In the genomic region with DNA sequence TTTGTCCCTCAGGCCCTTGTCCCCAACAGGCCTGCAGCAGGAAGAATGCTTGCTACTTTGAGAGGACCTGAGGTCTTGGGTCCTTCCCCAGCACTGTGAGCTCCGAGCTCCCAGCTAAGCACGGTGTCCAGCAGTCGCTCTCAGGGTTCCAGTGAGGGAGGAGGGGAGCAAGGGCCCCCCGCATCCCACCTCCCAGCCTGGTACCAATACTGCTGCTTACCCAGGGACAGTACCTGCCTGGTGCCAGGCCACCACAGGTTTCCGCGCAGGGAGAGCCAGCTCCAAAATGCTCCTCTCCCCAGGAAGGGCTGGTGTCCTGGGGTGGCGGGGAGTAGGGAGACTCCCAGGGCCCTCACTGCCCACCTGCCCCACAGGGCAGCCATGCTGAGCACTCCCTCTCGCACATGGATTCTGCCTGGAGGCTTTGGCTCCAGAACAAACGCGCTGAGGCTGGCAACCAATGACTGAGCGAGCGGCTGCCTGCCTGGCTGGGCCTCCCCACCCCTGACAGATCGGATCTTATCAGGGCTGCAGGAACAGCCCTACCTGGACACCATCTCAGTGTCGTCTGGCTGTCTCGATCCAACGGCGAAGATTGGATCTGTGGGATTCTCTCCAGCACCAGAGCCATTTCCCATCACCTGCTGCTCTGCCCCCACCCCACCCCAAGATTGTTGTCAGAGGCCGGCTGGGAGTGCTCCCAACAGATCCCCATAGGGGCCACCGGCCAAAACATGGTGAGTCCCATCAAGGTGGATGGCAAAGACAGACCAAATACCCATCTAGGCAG, we compare ENCODE assay signal across 16 cellular contexts. TPM values are rescaled to one million over a fixed set of nuclear protein-coding genes. Genes with fewer than 3 reads are reported as not detected.
A peak's percentile ranks its signal among the peaks of the same experiment; 100 is the strongest.
DNase-seq lines count a peak whose midpoint lies in the region; ATAC-seq and TF ChIP-seq lines count a peak whose summit lies in the region.
"Had no signal": no experiment of that assay in that cellular context is flagged by ENCODE, and none has a peak within 500 bp of the region (broad histone marks: within the 10 kb centered on the region; RNA-seq: fewer than 3 reads in every experiment).

No MANE protein-coding gene starts in this region.

- H3K36me3 ChIP-seq in mesodermal cell (ENCODE audit: control insufficient read depth, insufficient read depth, low read length) (peaks cover 63% of the 10 kb centered on the region), aorta (ENCODE audit: control insufficient read depth in 1 of 2, insufficient read depth in 2 of 2, low read length in 1 of 2) (no peaks in the 10 kb centered on the region), PC-3 (ENCODE audit: low read depth, low read length) (no peaks in the 10 kb centered on the region)
- H3K36me3 ChIP-seq: adrenal gland, lower lobe of right lung, neutrophil had no signal

- no peaks in the 10 kb centered on the region for H3K27me3 ChIP-seq in aorta (ENCODE audit: control insufficient read depth in 1 of 2, insufficient read depth in 2 of 2, low read length in 1 of 2)
- H3K27me3 ChIP-seq in PC-3 (ENCODE audit: low read length), result no peaks in the 10 kb centered on the region
- H3K27me3 ChIP-seq: adrenal gland had no signal

- H3F3A ChIP-seq in PC-3 (ENCODE audit: low read length, unreplicated experiment), result no peaks in the 10 kb centered on the region

- peak overlapping the region; percentile 1 for H3K27ac ChIP-seq in mesodermal cell (ENCODE audit: low read depth, low read length, severe bottlenecking)
- H3K27ac ChIP-seq in aorta (ENCODE audit: low read depth in 1 of 2, low read length in 2 of 2), result peak overlapping the region in 1 of 2 donors; percentile 2
- no peak overlapping the region for H3K27ac ChIP-seq in PC-3 (ENCODE audit: low read length)
- H3K27ac ChIP-seq: lower lobe of right lung, neutrophil had no signal

- BruUV-seq in PC-3 (replicated peaks; lab: Mats Ljungman, UMichigan), result no TSS peak

- H3K4me3 ChIP-seq in mesodermal cell (ENCODE audit: extremely low read depth, insufficient read depth, low read length, poor library complexity, severe bottlenecking), result peak overlapping the region; percentile 88
- no peak overlapping the region for H3K4me3 ChIP-seq in aorta (ENCODE audit: low read length in 2 of 2)
- H3K4me3 ChIP-seq in PC-3 (ENCODE audit: low read length), result no peak overlapping the region
- H3K4me3 ChIP-seq: adrenal gland had no signal

- H4K20me1 ChIP-seq in PC-3 (ENCODE audit: low read length), result no peaks in the 10 kb centered on the region

- no peak overlapping the region for H2AFZ ChIP-seq in PC-3 (ENCODE audit: low read length)

- H3K4me1 ChIP-seq in mesodermal cell (ENCODE audit: control insufficient read depth, insufficient read depth, low read length, poor library complexity, severe bottlenecking) (peaks cover 42% of the 10 kb centered on the region), aorta (ENCODE audit: control insufficient read depth in 1 of 2, insufficient read depth in 2 of 2, low read length in 2 of 2) (no peaks in the 10 kb centered on the region), PC-3 (ENCODE audit: insufficient read depth, low read length) (no peaks in the 10 kb centered on the region; the same call in 1 of the 2 replicates)

- H3K9me2 ChIP-seq in PC-3 (replicated peaks; ENCODE audit: low read length), result no peaks in the 10 kb centered on the region

- H3K9ac ChIP-seq in PC-3 (ENCODE audit: low read length), result no peak overlapping the region

- TF ChIP-seq CTCF in PC-3 (conservative IDR thresholded peaks at IDR 0.05; ENCODE audit: low read depth, low read length), result no peak

- intact Hi-C loops in aorta (cut with DNase I), result no loop called here
- intact Hi-C loops in PC-3 (cut with micrococcal nuclease), result no loop called here

- DNase-seq in activated effector memory CD4-positive, alpha-beta T cell treated with anti-CD3 and anti-CD28 coated beads, Interleukin-2, amount 50 U/mL, for 16 hours, result peak; percentile 45
- no peak for DNase-seq in activated effector memory CD4-positive, alpha-beta T cell treated with Interleukin-2 at 50 U/mL for 16 hours
- DNase-seq in aorta (peak; percentile 46 to 77), PC-3 (no peak)
- DNase-seq: 8988T; activated CD4-positive, alpha-beta T cell treated with anti-CD3 and anti-CD28 coated beads, Interleukin-2, amount 10 ng/mL, durations not matched to agents 24 days and 14 days; activated T-cell treated with anti-CD3 and anti-CD28 coated beads, Interleukin-2, amount 50 U/mL, for 4 hours; cortex of kidney; lower lobe of right lung; NCI-H1930; NCI-H526 treated with DMSO at 0.1 percent for 48 hours had no signal

- WGBS in mesodermal cell (ENCODE audit: insufficient coverage in 2 of 2), 2 experiments, result 84 to 90% methylated on average over 15 of the region's 19 CpGs
- 66 to 69% methylated on average over 19 of the region's 19 CpGs for WGBS in aorta, 2 donors

- no peak overlapping the region for H3K4me2 ChIP-seq in PC-3 (ENCODE audit: low read length)

- no peak for ATAC-seq in aorta (ENCODE audit: low FRiP score)
- ATAC-seq in PC-3, result no peak
- no peak for ATAC-seq in GM18907 (IDR thresholded peaks at IDR 0.05; ENCODE audit: unreplicated experiment)
- ATAC-seq: activated T-cell treated with anti-CD3 and anti-CD28 coated beads, Interleukin-2, amount 50 U/mL, for 4 hours; HCT116 had no signal

- CTCF ChIA-PET in PC-3 (lab: Charles Lee), result no interaction called here

- H3K9me3 ChIP-seq in mesodermal cell (ENCODE audit: control insufficient read depth, low read length) (no peaks in the 10 kb centered on the region), aorta (ENCODE audit: control insufficient read depth, low read length) (no peaks in the 10 kb centered on the region), PC-3 (ENCODE audit: low read length) (no peaks in the 10 kb centered on the region)
- H3K9me3 ChIP-seq: adrenal gland, lower lobe of right lung, neutrophil had no signal

- POLR2A ChIA-PET in PC-3 (lab: Charles Lee; ENCODE audit: unreplicated experiment), result no interaction called here

- no peaks in the 10 kb centered on the region for H3K79me2 ChIP-seq in PC-3 (ENCODE audit: low read length)

RNA-seq across cellular contexts. Expression of gene DOK4, which starts 2.4 kb away (rescaled TPM):
- 710 TPM for polyA plus RNA-seq in mesodermal cell (2013, experiment 1 of 2)
- polyA plus RNA-seq in mesodermal cell (2013, experiment 2 of 2), result 670 TPM
- total RNA-seq in aorta (10 to 100 TPM; 35.5 to 44.5 TPM), PC-3 (2014; rRNA removed) (4.1 and 4.9 TPM in 2 replicates)
- 10 to 100 TPM; 26.4 to 54.1 TPM for polyA plus RNA-seq in aorta

RNA-seq across cellular contexts. Expression of gene POLR2C, which starts 21.4 kb away (rescaled TPM):
- 107 TPM for polyA plus RNA-seq in mesodermal cell (2013, experiment 1 of 2)
- polyA plus RNA-seq in mesodermal cell (2013, experiment 2 of 2), result 90.5 TPM
- total RNA-seq in aorta (10 to 100 TPM; 43.8 to 49.7 TPM), PC-3 (2014; rRNA removed) (83.2 and 114 TPM in 2 replicates)
- polyA plus RNA-seq in aorta, result 10 to 100 TPM; 49.3 to 55.3 TPM

RNA-seq across cellular contexts. Expression of gene COQ9, which starts 36.6 kb away (rescaled TPM):
- 32.8 TPM for polyA plus RNA-seq in mesodermal cell (2013, experiment 1 of 2)
- polyA plus RNA-seq in mesodermal cell (2013, experiment 2 of 2), result 34.7 TPM
- 10 to 100 TPM; 22.0 to 29.4 TPM for total RNA-seq in aorta
- polyA plus RNA-seq in aorta, result 10 to 100 TPM; 28.9 to 48.2 TPM
- total RNA-seq in PC-3 (2014; rRNA removed), result 67.0 and 67.4 TPM in 2 replicates

RNA-seq across cellular contexts. Expression of gene CIAPIN1, which starts 36.7 kb away (rescaled TPM):
- polyA plus RNA-seq in mesodermal cell (2013, experiment 1 of 2), result 64.5 TPM
- polyA plus RNA-seq in mesodermal cell (2013, experiment 2 of 2), result 59.6 TPM
- total RNA-seq in aorta (10 to 100 TPM; 26.7 to 27.4 TPM), PC-3 (2014; rRNA removed) (35.6 and 48.6 TPM in 2 replicates)
- 10 to 100 TPM; 16.3 to 21.6 TPM for polyA plus RNA-seq in aorta

RNA-seq across cellular contexts. Expression of gene CCDC102A, which starts 52.5 kb away (rescaled TPM):
- 10.6 TPM for polyA plus RNA-seq in mesodermal cell (2013, experiment 1 of 2)
- polyA plus RNA-seq in mesodermal cell (2013, experiment 2 of 2), result 12.0 TPM
- total RNA-seq in aorta (10 to 100 TPM; 15.3 to 21.9 TPM), PC-3 (2014; rRNA removed) (12.7 and 13.9 TPM in 2 replicates)
- polyA plus RNA-seq in aorta, result 10 to 100 TPM; 12.9 to 14.1 TPM

Comparison
In these comparisons a context has a peak if more than half of its experiments do, and no peak if none do; other contexts are left out.
1. DNase-seq: peak in activated effector memory CD4-positive, alpha-beta T cell treated with anti-CD3 and anti-CD28 coated beads, Interleukin-2, amount 50 U/mL, for 16 hours (single experiment) and aorta (2 of 2); none in activated effector memory CD4-positive, alpha-beta T cell treated with Interleukin-2 at 50 U/mL for 16 hours (single experiment) and PC-3 (single experiment).